In genomic region chr1:203547771-203548421, GRCh38 we compare ENCODE assay signal across 1 cellular context.
TF ChIP-seq lines count a peak whose summit lies in the region.

No MANE protein-coding gene starts in this region.

TF ChIP-seq in HEK293, 187 proteins besides CTCF, POLR2A, EP300 and RAD21 (continued from another document and continues in another):
- TF ChIP-seq AEBP2 (tag by site-specific recombination; IDR thresholded peaks at IDR 0.05; ENCODE audit: borderline replicate concordance) (no peak), MEIS1 (CRISPR knock-in tag; IDR thresholded peaks at IDR 0.05; ENCODE audit: borderline replicate concordance) (no peak), ZNF510 (tag by site-specific recombination; IDR thresholded peaks at IDR 0.05; ENCODE audit: insufficient replicate concordance) (no peak), ZNF529 (tag by site-specific recombination; IDR thresholded peaks at IDR 0.05; ENCODE audit: insufficient replicate concordance) (no peak), ZSCAN18 (tag by site-specific recombination; IDR thresholded peaks at IDR 0.05) (no peak), ZNF140 (tag by site-specific recombination; IDR thresholded peaks at IDR 0.05) (no peak), TCF7L2 (IDR thresholded peaks at IDR 0.05; ENCODE audit: borderline replicate concordance, low read depth, low read length) (no peak), ZNF600 (tag by site-specific recombination; IDR thresholded peaks at IDR 0.05) (no peak; the same call in none of the 2 replicates), ZNF266 (tag by site-specific recombination; IDR thresholded peaks at IDR 0.05; ENCODE audit: low read depth) (no peak), ZBTB49 (tag by site-specific recombination; IDR thresholded peaks at IDR 0.05; ENCODE audit: low read depth) (no peak), ZNF544 (tag by site-specific recombination; IDR thresholded peaks at IDR 0.05) (no peak), YY1 (tag by site-specific recombination; IDR thresholded peaks at IDR 0.05) (no peak), ZNF664 (tag by site-specific recombination; IDR thresholded peaks at IDR 0.05) (no peak), ZNF670 (tag by site-specific recombination; IDR thresholded peaks at IDR 0.05; ENCODE audit: low read depth) (no peak), ZNF184 (tag by site-specific recombination; IDR thresholded peaks at IDR 0.05) (no peak), ZNF155 (tag by site-specific recombination; IDR thresholded peaks at IDR 0.05) (no peak), SP2 (tag by site-specific recombination; IDR thresholded peaks at IDR 0.05) (0 out of 2 replicates have a peak, but pooled peaks have one; percentile 25), ZNF175 (tag by site-specific recombination; IDR thresholded peaks at IDR 0.05) (no peak), ZNF274 (IDR thresholded peaks at IDR 0.05; ENCODE audit: low read length) (no peak), ZNF274 (tag by site-specific recombination; IDR thresholded peaks at IDR 0.05; ENCODE audit: borderline replicate concordance) (no peak), TSHZ1 (tag by site-specific recombination; IDR thresholded peaks at IDR 0.05; ENCODE audit: borderline replicate concordance) (peak; percentile 74; the same call in 1 of the 2 replicates), SETDB1 (IDR thresholded peaks at IDR 0.05; ENCODE audit: insufficient read length, low read length) (no peak), KLF1 (tag by site-specific recombination; IDR thresholded peaks at IDR 0.05) (peak; percentile 97), ZNF404 (tag by site-specific recombination; IDR thresholded peaks at IDR 0.05) (no peak), ZNF555 (tag by site-specific recombination; conservative IDR thresholded peaks at IDR 0.05) (no peak), KLF7 (tag by site-specific recombination; IDR thresholded peaks at IDR 0.05; ENCODE audit: borderline replicate concordance) (peak; percentile 82; the same call in 1 of the 2 replicates), ZIC2 (tag by site-specific recombination; IDR thresholded peaks at IDR 0.05) (no peak), SCRT2 (tag by site-specific recombination; IDR thresholded peaks at IDR 0.05) (peak; percentile 96), ZNF138 (tag by site-specific recombination; IDR thresholded peaks at IDR 0.05; ENCODE audit: borderline replicate concordance) (no peak), ZNF561 (tag by site-specific recombination; IDR thresholded peaks at IDR 0.05; ENCODE audit: borderline replicate concordance) (no peak), KLF8 (tag by site-specific recombination; IDR thresholded peaks at IDR 0.05) (peak; percentile 51; the same call in 1 of the 2 replicates), ZNF23 (tag by site-specific recombination; IDR thresholded peaks at IDR 0.05; ENCODE audit: borderline replicate concordance) (no peak), ZNF514 (tag by site-specific recombination; IDR thresholded peaks at IDR 0.05) (no peak), SALL2 (tag by site-specific recombination; IDR thresholded peaks at IDR 0.05; ENCODE audit: borderline replicate concordance) (no peak), ZNF785 (tag by site-specific recombination; IDR thresholded peaks at IDR 0.05) (no peak), ZNF16 (tag by site-specific recombination; IDR thresholded peaks at IDR 0.05; ENCODE audit: low read depth) (no peak), ZNF48 (tag by site-specific recombination; IDR thresholded peaks at IDR 0.05) (no peak), ZXDB (tag by site-specific recombination; IDR thresholded peaks at IDR 0.05) (peak; percentile 25), ZNF114 (tag by site-specific recombination; IDR thresholded peaks at IDR 0.05) (no peak), ZNF221 (tag by site-specific recombination; IDR thresholded peaks at IDR 0.05; ENCODE audit: borderline replicate concordance) (no peak), ZNF24 (tag by site-specific recombination; IDR thresholded peaks at IDR 0.05) (0 out of 2 replicates have a peak, but pooled peaks have one; percentile 58), ZNF791 (tag by site-specific recombination; IDR thresholded peaks at IDR 0.05) (no peak), ZNF747 (tag by site-specific recombination; IDR thresholded peaks at IDR 0.05) (no peak), TRIM28 (IDR thresholded peaks at IDR 0.05; ENCODE audit: borderline replicate concordance, low read length) (no peak)
- TF ChIP-seq, protein P1, sequence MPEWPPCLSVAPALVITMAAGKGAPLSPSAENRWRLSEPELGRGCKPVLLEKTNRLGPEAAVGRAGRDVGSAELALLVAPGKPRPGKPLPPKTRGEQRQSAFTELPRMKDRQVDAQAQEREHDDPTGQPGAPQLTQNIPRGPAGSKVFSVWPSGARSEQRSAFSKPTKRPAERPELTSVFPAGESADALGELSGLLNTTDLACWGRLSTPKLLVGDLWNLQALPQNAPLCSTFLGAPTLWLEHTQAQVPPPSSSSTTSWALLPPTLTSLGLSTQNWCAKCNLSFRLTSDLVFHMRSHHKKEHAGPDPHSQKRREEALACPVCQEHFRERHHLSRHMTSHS (tag by site-specific recombination; IDR thresholded peaks at IDR 0.05): no peak
- TF ChIP-seq, protein P2, sequence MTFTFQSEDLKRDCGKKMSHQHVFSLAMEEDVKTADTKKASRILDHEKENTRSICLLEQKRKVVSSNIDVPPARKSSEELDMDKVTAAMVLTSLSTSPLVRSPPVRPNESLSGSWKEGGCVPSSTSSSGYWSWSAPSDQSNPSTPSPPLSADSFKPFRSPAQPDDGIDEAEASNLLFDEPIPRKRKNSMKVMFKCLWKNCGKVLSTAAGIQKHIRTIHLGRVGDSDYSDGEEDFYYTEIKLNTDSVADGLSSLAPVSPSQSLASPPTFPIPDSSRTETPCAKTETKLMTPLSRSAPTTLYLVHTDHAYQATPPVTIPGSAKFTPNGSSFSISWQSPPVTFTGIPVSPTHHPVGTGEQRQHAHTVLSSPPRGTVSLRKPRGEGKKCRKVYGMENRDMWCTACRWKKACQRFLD (tag by site-specific recombination; IDR thresholded peaks at IDR 0.05): no peak
- TF ChIP-seq, protein P3, sequence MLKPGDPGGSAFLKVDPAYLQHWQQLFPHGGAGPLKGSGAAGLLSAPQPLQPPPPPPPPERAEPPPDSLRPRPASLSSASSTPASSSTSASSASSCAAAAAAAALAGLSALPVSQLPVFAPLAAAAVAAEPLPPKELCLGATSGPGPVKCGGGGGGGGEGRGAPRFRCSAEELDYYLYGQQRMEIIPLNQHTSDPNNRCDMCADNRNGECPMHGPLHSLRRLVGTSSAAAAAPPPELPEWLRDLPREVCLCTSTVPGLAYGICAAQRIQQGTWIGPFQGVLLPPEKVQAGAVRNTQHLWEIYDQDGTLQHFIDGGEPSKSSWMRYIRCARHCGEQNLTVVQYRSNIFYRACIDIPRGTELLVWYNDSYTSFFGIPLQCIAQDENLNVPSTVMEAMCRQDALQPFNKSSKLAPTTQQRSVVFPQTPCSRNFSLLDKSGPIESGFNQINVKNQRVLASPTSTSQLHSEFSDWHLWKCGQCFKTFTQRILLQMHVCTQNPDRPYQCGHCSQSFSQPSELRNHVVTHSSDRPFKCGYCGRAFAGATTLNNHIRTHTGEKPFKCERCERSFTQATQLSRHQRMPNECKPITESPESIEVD (tag by site-specific recombination; IDR thresholded peaks at IDR 0.05): peak; percentile 68
- TF ChIP-seq, protein P4, sequence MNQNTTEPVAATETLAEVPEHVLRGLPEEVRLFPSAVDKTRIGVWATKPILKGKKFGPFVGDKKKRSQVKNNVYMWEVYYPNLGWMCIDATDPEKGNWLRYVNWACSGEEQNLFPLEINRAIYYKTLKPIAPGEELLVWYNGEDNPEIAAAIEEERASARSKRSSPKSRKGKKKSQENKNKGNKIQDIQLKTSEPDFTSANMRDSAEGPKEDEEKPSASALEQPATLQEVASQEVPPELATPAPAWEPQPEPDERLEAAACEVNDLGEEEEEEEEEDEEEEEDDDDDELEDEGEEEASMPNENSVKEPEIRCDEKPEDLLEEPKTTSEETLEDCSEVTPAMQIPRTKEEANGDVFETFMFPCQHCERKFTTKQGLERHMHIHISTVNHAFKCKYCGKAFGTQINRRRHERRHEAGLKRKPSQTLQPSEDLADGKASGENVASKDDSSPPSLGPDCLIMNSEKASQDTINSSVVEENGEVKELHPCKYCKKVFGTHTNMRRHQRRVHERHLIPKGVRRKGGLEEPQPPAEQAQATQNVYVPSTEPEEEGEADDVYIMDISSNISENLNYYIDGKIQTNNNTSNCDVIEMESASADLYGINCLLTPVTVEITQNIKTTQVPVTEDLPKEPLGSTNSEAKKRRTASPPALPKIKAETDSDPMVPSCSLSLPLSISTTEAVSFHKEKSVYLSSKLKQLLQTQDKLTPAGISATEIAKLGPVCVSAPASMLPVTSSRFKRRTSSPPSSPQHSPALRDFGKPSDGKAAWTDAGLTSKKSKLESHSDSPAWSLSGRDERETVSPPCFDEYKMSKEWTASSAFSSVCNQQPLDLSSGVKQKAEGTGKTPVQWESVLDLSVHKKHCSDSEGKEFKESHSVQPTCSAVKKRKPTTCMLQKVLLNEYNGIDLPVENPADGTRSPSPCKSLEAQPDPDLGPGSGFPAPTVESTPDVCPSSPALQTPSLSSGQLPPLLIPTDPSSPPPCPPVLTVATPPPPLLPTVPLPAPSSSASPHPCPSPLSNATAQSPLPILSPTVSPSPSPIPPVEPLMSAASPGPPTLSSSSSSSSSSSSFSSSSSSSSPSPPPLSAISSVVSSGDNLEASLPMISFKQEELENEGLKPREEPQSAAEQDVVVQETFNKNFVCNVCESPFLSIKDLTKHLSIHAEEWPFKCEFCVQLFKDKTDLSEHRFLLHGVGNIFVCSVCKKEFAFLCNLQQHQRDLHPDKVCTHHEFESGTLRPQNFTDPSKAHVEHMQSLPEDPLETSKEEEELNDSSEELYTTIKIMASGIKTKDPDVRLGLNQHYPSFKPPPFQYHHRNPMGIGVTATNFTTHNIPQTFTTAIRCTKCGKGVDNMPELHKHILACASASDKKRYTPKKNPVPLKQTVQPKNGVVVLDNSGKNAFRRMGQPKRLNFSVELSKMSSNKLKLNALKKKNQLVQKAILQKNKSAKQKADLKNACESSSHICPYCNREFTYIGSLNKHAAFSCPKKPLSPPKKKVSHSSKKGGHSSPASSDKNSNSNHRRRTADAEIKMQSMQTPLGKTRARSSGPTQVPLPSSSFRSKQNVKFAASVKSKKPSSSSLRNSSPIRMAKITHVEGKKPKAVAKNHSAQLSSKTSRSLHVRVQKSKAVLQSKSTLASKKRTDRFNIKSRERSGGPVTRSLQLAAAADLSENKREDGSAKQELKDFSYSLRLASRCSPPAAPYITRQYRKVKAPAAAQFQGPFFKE (tag by site-specific recombination; IDR thresholded peaks at IDR 0.05; ENCODE audit: borderline replicate concordance): no peak
